30 cellular contexts compared by ENCODE assay signal in genomic region chrX:13258725-13259124, GRCh38.
"Had no signal": no experiment of that assay in that cellular context is flagged by ENCODE, and none has a peak within 500 bp of the region (broad histone marks: within the 10 kb centered on the region; RNA-seq: fewer than 3 reads in every experiment).

No MANE protein-coding gene starts in this region.

- H3K27ac ChIP-seq: adrenal gland, breast epithelium, cardiac muscle cell, colonic mucosa, epithelial cell of prostate, esophagus squamous epithelium, gastroesophageal sphincter, heart right ventricle had no signal

- ATAC-seq: activated CD4-positive, alpha-beta T cell treated with anti-CD3 and anti-CD28 coated beads for 36 hours; activated CD8-positive, alpha-beta memory T cell treated with anti-CD3 and anti-CD28 coated beads, Interleukin-2, amount 10 ng/mL, durations not matched to agents 7 days and 5 days; activated CD8-positive, alpha-beta T cell treated with anti-CD3 and anti-CD28 coated beads, Interleukin-2, amount 10 ng/mL, durations not matched to agents 7 days and 5 days; activated naive CD8-positive, alpha-beta T cell treated with anti-CD3 and anti-CD28 coated beads, Interleukin-2, amount 50 U/mL, for 24 hours; gastroesophageal sphincter; heart right ventricle; T-helper 17 cell had no signal

- H3K27me3 ChIP-seq: cardiac muscle cell, colonic mucosa, esophagus squamous epithelium, gastroesophageal sphincter had no signal

- H3K9me3 ChIP-seq: adrenal gland, breast epithelium, colonic mucosa, esophagus squamous epithelium, gastroesophageal sphincter, heart right ventricle had no signal

- H3K4me1 ChIP-seq: adrenal gland, breast epithelium, colonic mucosa, esophagus squamous epithelium, gastroesophageal sphincter had no signal

- DNase-seq: activated CD4-positive, alpha-beta memory T cell treated with anti-CD3 and anti-CD28 coated beads for 36 hours; activated CD4-positive, alpha-beta T cell treated with anti-CD3 and anti-CD28 coated beads for 36 hours; activated CD4-positive, alpha-beta T cell treated with anti-CD3 and anti-CD28 coated beads, Interleukin-2, amount 10 ng/mL, durations not matched to agents 24 days and 14 days; activated CD4-positive, CD25-positive, alpha-beta regulatory T cell; activated CD4-positive, CD25-positive, alpha-beta regulatory T cell treated with anti-CD3 and anti-CD28 coated beads, Interleukin-2, amount 50 U/mL, for 72 hours; activated CD8-positive, alpha-beta memory T cell treated with anti-CD3 and anti-CD28 coated beads, Interleukin-2, amount 10 ng/mL, durations not matched to agents 7 days and 5 days; activated CD8-positive, alpha-beta memory T cell treated with anti-CD3 and anti-CD28 coated beads, Interleukin-2, amount 50 U/mL, for 4 hours; activated CD8-positive, alpha-beta T cell treated with anti-CD3 and anti-CD28 coated beads, Interleukin-2, amount 10 ng/mL, durations not matched to agents 7 days and 5 days; activated effector memory CD4-positive, alpha-beta T cell treated with anti-CD3 and anti-CD28 coated beads, Interleukin-2, amount 50 U/mL, for 16 hours; activated naive CD4-positive, alpha-beta T cell treated with anti-CD3 and anti-CD28 coated beads for 36 hours; activated naive CD8-positive, alpha-beta T cell treated with anti-CD3 and anti-CD28 coated beads for 36 hours; activated naive CD8-positive, alpha-beta T cell treated with anti-CD3 and anti-CD28 coated beads, Interleukin-2, amount 50 U/mL, for 24 hours; activated T-cell treated with anti-CD3 and anti-CD28 coated beads, Interleukin-2, amount 50 U/mL, for 1 hour; activated T-cell treated with anti-CD3 and anti-CD28 coated beads, Interleukin-2, amount 50 U/mL, for 48 hours; adrenal gland; amygdala; aorta; central memory CD4-positive, alpha-beta T cell; cerebellar nuclear complex; colonic mucosa; effector CD8-positive, alpha-beta T cell; esophagus squamous epithelium; foreskin melanocyte; heart right ventricle; T-helper 17 cell had no signal

- FAIRE-seq: endometrium had no signal

- H3K36me3 ChIP-seq: adrenal gland, breast epithelium, cardiac muscle cell, colonic mucosa, esophagus squamous epithelium, gastroesophageal sphincter, heart right ventricle had no signal

- H3K4me3 ChIP-seq: adrenal gland, breast epithelium, cardiac muscle cell, colonic mucosa, esophagus squamous epithelium, gastroesophageal sphincter, heart right ventricle had no signal
